10 cellular contexts compared by ENCODE assay signal in genomic region chr13:44116562-44117315, GRCh38.
DNase-seq lines count a peak whose midpoint lies in the region; ATAC-seq and TF ChIP-seq lines count a peak whose summit lies in the region.
"Had no signal": no experiment of that assay in that cellular context is flagged by ENCODE, and none has a peak within 500 bp of the region (broad histone marks: within the 10 kb centered on the region; RNA-seq: fewer than 3 reads in every experiment).

No MANE protein-coding gene starts in this region.

- no peak overlapping the region for H3K4me3 ChIP-seq in CD4-positive, CD25-positive, alpha-beta regulatory T cell (ENCODE audit: low read depth, low read length)
- H3K4me3 ChIP-seq in Loucy (ENCODE audit: low read length, poor library complexity, severe bottlenecking) (peak overlapping the region; percentile 70), esophagus muscularis mucosa (no peak overlapping the region)
- H3K4me3 ChIP-seq in naive thymus-derived CD4-positive, alpha-beta T cell (ENCODE audit: low read length): no peak overlapping the region
- H3K4me3 ChIP-seq: MG63 had no signal

- intact Hi-C loops in esophagus muscularis mucosa (cut with DNase I): no loop called here
- intact Hi-C loops in naive thymus-derived CD4-positive, alpha-beta T cell (cut with micrococcal nuclease): no loop called here

- H3K36me3 ChIP-seq in CD4-positive, CD25-positive, alpha-beta regulatory T cell (ENCODE audit: control insufficient read depth, insufficient read depth, low read length): no peaks in the 10 kb centered on the region
- no peaks in the 10 kb centered on the region for H3K36me3 ChIP-seq in Loucy (ENCODE audit: insufficient read depth, low read length)
- no peaks in the 10 kb centered on the region for H3K36me3 ChIP-seq in esophagus muscularis mucosa
- no peaks in the 10 kb centered on the region for H3K36me3 ChIP-seq in naive thymus-derived CD4-positive, alpha-beta T cell (ENCODE audit: control insufficient read depth in 2 of 3, insufficient read depth in 3 of 3, low read length in 3 of 3)
- H3K36me3 ChIP-seq: MG63 had no signal

- CTCF ChIA-PET in naive thymus-derived CD4-positive, alpha-beta T cell (lab: Charles Lee): no interaction called here

- peaks cover 0 to 9% (median 7%) of the 10 kb centered on the region in 4 donors for H3K4me1 Mint-ChIP-seq in CD4-positive, CD25-positive, alpha-beta regulatory T cell
- peaks cover 0 to 23% (median 12%) of the 10 kb centered on the region in 7 donors for H3K4me1 Mint-ChIP-seq in naive thymus-derived CD4-positive, alpha-beta T cell

- DNase-seq in CD4-positive, CD25-positive, alpha-beta regulatory T cell: no peak
- DNase-seq in esophagus muscularis mucosa (ENCODE audit: extremely low spot score) (peak; percentile 80), NCI-H526 (lab: John Stamatoyannopoulos, UW) (no peak)
- peak in 3 of 9 donors; percentile 6 to 8 (median 8) for DNase-seq in naive thymus-derived CD4-positive, alpha-beta T cell
- DNase-seq: cerebellar nuclear complex, MG63 had no signal

- no peaks in the 10 kb centered on the region for H3K79me2 ChIP-seq in Loucy (ENCODE audit: insufficient read depth, low read length)

- peak overlapping the region; percentile 34 for H2AFZ ChIP-seq in Loucy (ENCODE audit: low read length)

- no peak for TF ChIP-seq POLR2A in esophagus muscularis mucosa (IDR thresholded peaks at IDR 0.05; ENCODE audit: low read depth)

- ATAC-seq in CD4-positive, CD25-positive, alpha-beta regulatory T cell (ENCODE audit: low read depth in 2 of 2): peak in 1 of 2 donors; percentile 22
- peak; percentile 58 for ATAC-seq in naive thymus-derived CD4-positive, alpha-beta T cell
- ATAC-seq in GM18873 (IDR thresholded peaks at IDR 0.05; ENCODE audit: low FRiP score, unreplicated experiment): no peak
- ATAC-seq in HG03108 (IDR thresholded peaks at IDR 0.05; ENCODE audit: unreplicated experiment): no peak
- ATAC-seq in HG02981 (IDR thresholded peaks at IDR 0.05; ENCODE audit: unreplicated experiment): no peak

- H3K9me3 ChIP-seq in CD4-positive, CD25-positive, alpha-beta regulatory T cell (ENCODE audit: control insufficient read depth in 2 of 2, low read length in 2 of 2): no peaks in the 10 kb centered on the region
- no peaks in the 10 kb centered on the region for H3K9me3 ChIP-seq in Loucy (ENCODE audit: insufficient read depth, low read depth, low read length)
- H3K9me3 ChIP-seq in esophagus muscularis mucosa: no peaks in the 10 kb centered on the region
- no peaks in the 10 kb centered on the region for H3K9me3 ChIP-seq in naive thymus-derived CD4-positive, alpha-beta T cell (ENCODE audit: control insufficient read depth in 2 of 3, low read length in 3 of 3)
- H3K9me3 ChIP-seq: MG63 had no signal

- H3K27me3 Mint-ChIP-seq in CD4-positive, CD25-positive, alpha-beta regulatory T cell: no peaks in the 10 kb centered on the region
- peaks cover 0 to 2% (median 0%) of the 10 kb centered on the region in 5 donors for H3K27me3 Mint-ChIP-seq in naive thymus-derived CD4-positive, alpha-beta T cell

- no peak overlapping the region for H3K4me3 Mint-ChIP-seq in CD4-positive, CD25-positive, alpha-beta regulatory T cell
- peak overlapping the region in 1 of 10 donors; percentile 37 for H3K4me3 Mint-ChIP-seq in naive thymus-derived CD4-positive, alpha-beta T cell

- POLR2A ChIA-PET in naive thymus-derived CD4-positive, alpha-beta T cell (lab: Charles Lee): no interaction called here

- TF ChIP-seq CTCF in Loucy (conservative IDR thresholded peaks at IDR 0.05; ENCODE audit: low read length): peak; percentile 25; the same call in 1 of the 2 replicates
- peak in 1 of 3 experiments; percentile 21 for TF ChIP-seq CTCF in esophagus muscularis mucosa (IDR thresholded peaks at IDR 0.05)

- peaks cover 0 to 1% (median 0%) of the 10 kb centered on the region in 7 donors for H3K9me3 Mint-ChIP-seq in CD4-positive, CD25-positive, alpha-beta regulatory T cell
- H3K9me3 Mint-ChIP-seq in naive thymus-derived CD4-positive, alpha-beta T cell: peaks cover 0 to 1% (median 0%) of the 10 kb centered on the region in 11 donors

- H3K27ac Mint-ChIP-seq in CD4-positive, CD25-positive, alpha-beta regulatory T cell: peak overlapping the region in 2 of 3 donors; percentile 55 to 61
- peak overlapping the region in 1 of 9 donors; percentile 25 for H3K27ac Mint-ChIP-seq in naive thymus-derived CD4-positive, alpha-beta T cell

- no peaks in the 10 kb centered on the region for H3K36me3 Mint-ChIP-seq in CD4-positive, CD25-positive, alpha-beta regulatory T cell
- H3K36me3 Mint-ChIP-seq in naive thymus-derived CD4-positive, alpha-beta T cell: no peaks in the 10 kb centered on the region

- TF ChIP-seq EP300 in esophagus muscularis mucosa (IDR thresholded peaks at IDR 0.05): no peak

- peak overlapping the region; percentile 75 for H3K9ac ChIP-seq in Loucy (ENCODE audit: low read depth, low read length, poor library complexity, severe bottlenecking)

- WGBS in esophagus muscularis mucosa: 45% methylated on average over 7 of the region's 7 CpGs

- H4K20me1 ChIP-seq in Loucy (ENCODE audit: insufficient read depth, low read length, poor library complexity, severe bottlenecking): no peaks in the 10 kb centered on the region

- peak overlapping the region; percentile 92 for H3K4me2 ChIP-seq in Loucy (ENCODE audit: low read depth, low read length, poor library complexity, severe bottlenecking)

- H3K4me1 ChIP-seq in CD4-positive, CD25-positive, alpha-beta regulatory T cell (ENCODE audit: control insufficient read depth, insufficient read depth, low read length, poor library complexity, severe bottlenecking): peaks cover 5% of the 10 kb centered on the region
- H3K4me1 ChIP-seq in Loucy (ENCODE audit: insufficient read depth, low read length, poor library complexity, severe bottlenecking) (peaks cover 57% of the 10 kb centered on the region), esophagus muscularis mucosa (peaks cover 14 to 19% (median 16%) of the 10 kb centered on the region in 4 donors)
- peaks cover 0 to 11% of the 10 kb centered on the region in 2 donors for H3K4me1 ChIP-seq in naive thymus-derived CD4-positive, alpha-beta T cell (ENCODE audit: control insufficient read depth in 2 of 2, insufficient read depth in 2 of 2, low read length in 2 of 2)

- H3K9me2 ChIP-seq in Loucy (replicated peaks; ENCODE audit: low read depth, low read length): no peaks in the 10 kb centered on the region

- no peaks in the 10 kb centered on the region for H3K27me3 ChIP-seq in CD4-positive, CD25-positive, alpha-beta regulatory T cell (ENCODE audit: control insufficient read depth, insufficient read depth, low read length)
- H3K27me3 ChIP-seq in Loucy (ENCODE audit: insufficient read depth, low read length, poor library complexity, severe bottlenecking) (no peaks in the 10 kb centered on the region), esophagus muscularis mucosa (no peaks in the 10 kb centered on the region)
- H3K27me3 ChIP-seq in naive thymus-derived CD4-positive, alpha-beta T cell (ENCODE audit: control insufficient read depth in 2 of 2, insufficient read depth in 2 of 2, low read length in 2 of 2): no peaks in the 10 kb centered on the region
- H3K27me3 ChIP-seq: MG63 had no signal

- H3F3A ChIP-seq in Loucy (ENCODE audit: low read depth): peaks cover 19% of the 10 kb centered on the region

- H3K27ac ChIP-seq in CD4-positive, CD25-positive, alpha-beta regulatory T cell (ENCODE audit: insufficient read depth, low read length, poor library complexity, severe bottlenecking): no peak overlapping the region
- peak overlapping the region; percentile 41 to 69 (median 50) for H3K27ac ChIP-seq in esophagus muscularis mucosa (replicated peaks in 1 of 4)
- H3K27ac ChIP-seq in naive thymus-derived CD4-positive, alpha-beta T cell (ENCODE audit: low read depth, low read length): no peak overlapping the region

Comparison
In these comparisons a context has a peak if more than half of its experiments do, and no peak if none do; other contexts are left out.
1. H3K27ac ChIP-seq: peak in esophagus muscularis mucosa (4 of 4); none in CD4-positive, CD25-positive, alpha-beta regulatory T cell (single experiment) and naive thymus-derived CD4-positive, alpha-beta T cell (single experiment).